8 cellular contexts compared by ENCODE assay signal in the genomic region with DNA sequence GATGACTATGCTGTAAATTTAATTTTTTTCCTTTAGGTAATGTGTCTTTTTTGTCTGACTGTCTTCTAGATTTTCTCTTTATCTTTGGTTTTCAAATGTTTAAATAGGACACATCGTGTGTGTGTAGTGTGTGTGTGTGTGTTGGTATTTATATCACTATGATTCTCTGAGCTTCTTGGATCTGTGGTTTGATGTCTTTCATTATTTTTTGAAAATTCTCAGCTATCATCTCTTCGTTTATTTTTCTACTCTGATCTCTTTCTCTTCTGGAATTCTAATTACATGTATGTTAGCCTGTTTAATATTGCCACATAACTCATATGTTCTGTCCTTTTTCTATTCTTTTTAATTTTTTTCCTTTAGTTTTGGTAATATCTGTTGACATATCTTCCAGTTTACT.
"Had no signal": no experiment of that assay in that cellular context is flagged by ENCODE, and none has a peak within 500 bp of the region (broad histone marks: within the 10 kb centered on the region; RNA-seq: fewer than 3 reads in every experiment).

No MANE protein-coding gene starts in this region.

- FAIRE-seq: HepG2, HTR-8/SVneo had no signal

- H3K27ac ChIP-seq: HL-60, KMS-11 had no signal

- DNase-seq: IMR-90, KBM-7, KG1 had no signal

- H3K4me2 ChIP-seq: KMS-11 had no signal

- H3K9ac ChIP-seq: KMS-11 had no signal

- H3K27ac Mint-ChIP-seq: IgD-negative memory B cell had no signal

- ATAC-seq: HepG2 had no signal
